In genomic region chr19:44812142-44812718, GRCh38 we compare ENCODE assay signal across 38 cellular contexts. TPM values are rescaled to one million over a fixed set of nuclear protein-coding genes. Genes with fewer than 3 reads are reported as not detected.
"Had no signal": no experiment of that assay in that cellular context is flagged by ENCODE, and none has a peak within 500 bp of the region (broad histone marks: within the 10 kb centered on the region; RNA-seq: fewer than 3 reads in every experiment).

No MANE protein-coding gene starts in this region.

- DNase-seq: activated B cell treated with CpG ODN at 0.5 μM for 24 hours; activated CD4-positive, alpha-beta memory T cell treated with anti-CD3 and anti-CD28 coated beads, Interleukin-2, amount 10 ng/mL, durations not matched to agents 7 days and 5 days; activated CD4-positive, alpha-beta T cell treated with anti-CD3 and anti-CD28 coated beads for 48 hours; activated CD4-positive, CD25-positive, alpha-beta regulatory T cell treated with anti-CD3 and anti-CD28 coated beads, Interleukin-2, amount 50 U/mL, for 72 hours; activated CD8-positive, alpha-beta memory T cell treated with anti-CD3 and anti-CD28 coated beads for 24 hours; activated CD8-positive, alpha-beta memory T cell treated with anti-CD3 and anti-CD28 coated beads, Interleukin-2, amount 10 ng/mL, durations not matched to agents 7 days and 5 days; activated CD8-positive, alpha-beta memory T cell treated with anti-CD3 and anti-CD28 coated beads, Interleukin-2, amount 50 U/mL, for 48 hours; activated effector memory CD4-positive, alpha-beta T cell treated with anti-CD3 and anti-CD28 coated beads, Interleukin-2, amount 50 U/mL, for 16 hours; activated naive CD4-positive, alpha-beta T cell; activated naive CD4-positive, alpha-beta T cell treated with anti-CD3 and anti-CD28 coated beads, Interleukin-2, amount 50 U/mL, for 16 hours; activated naive CD8-positive, alpha-beta T cell treated with anti-CD3 and anti-CD28 coated beads for 36 hours; activated T-cell treated with anti-CD3 and anti-CD28 coated beads, Interleukin-2, amount 50 U/mL, for 48 hours; amniotic stem cell; body of pancreas; MM.1S; MV-4-11; NCI-H1092; NCI-H1436 treated with DMSO at 0.1 percent for 48 hours; NCI-H1694 treated with DMSO at 0.1 percent for 48 hours; NCI-H2029; NCI-H2107; NCI-H2171; NCI-H510A; NCI-H748 treated with DMSO at 0.1 percent for 48 hours; NK-92 treated with Interleukin-12 subunit alpha and Interleukin-12 subunit beta, amount 100 ng/mL, for 24 hours; PC-3; Peyer's patch; Right ventricle myocardium superior; SW 1271; T-helper 1 cell; T-helper 2 cell; T-helper 9 cell had no signal

- H3K27me3 ChIP-seq: body of pancreas, breast epithelium, Peyer's patch had no signal

- H3K9ac ChIP-seq: KMS-11 had no signal

- H3K4me3 ChIP-seq: body of pancreas, breast epithelium, Peyer's patch had no signal

- ATAC-seq: activated CD8-positive, alpha-beta memory T cell treated with anti-CD3 and anti-CD28 coated beads, Interleukin-2, amount 10 ng/mL, durations not matched to agents 7 days and 5 days; activated T-helper 17 cell treated with anti-CD3 and anti-CD28 coated beads, Interleukin-2, amount 50 U/mL, for 72 hours; body of pancreas; PC-3 had no signal

- H3K36me3 ChIP-seq: breast epithelium, Peyer's patch had no signal

- H3K9me3 ChIP-seq: body of pancreas, breast epithelium, Peyer's patch had no signal

- H3K27ac ChIP-seq: body of pancreas, breast epithelium, KMS-11, Peyer's patch had no signal

- H3K4me2 ChIP-seq: KMS-11 had no signal

RNA-seq across cellular contexts. Expression of gene BCAM, which starts 3.3 kb away (rescaled TPM):
- total RNA-seq: activated B cell treated with CpG ODN at 0.5 μM for 24 hours; activated CD4-positive, alpha-beta memory T cell treated with anti-CD3 and anti-CD28 coated beads, Interleukin-2, amount 10 ng/mL, durations not matched to agents 7 days and 5 days; activated CD8-positive, alpha-beta memory T cell treated with anti-CD3 and anti-CD28 coated beads, Interleukin-2, amount 10 ng/mL, durations not matched to agents 7 days and 5 days; activated naive CD8-positive, alpha-beta T cell treated with anti-CD3 and anti-CD28 coated beads for 36 hours; activated T-helper 17 cell treated with anti-CD3 and anti-CD28 coated beads, Interleukin-2, amount 50 U/mL, for 72 hours had no signal

RNA-seq across cellular contexts. Expression of gene CBLC, which starts 34.5 kb away (rescaled TPM):
- total RNA-seq: activated B cell treated with CpG ODN at 0.5 μM for 24 hours; activated CD4-positive, alpha-beta memory T cell treated with anti-CD3 and anti-CD28 coated beads, Interleukin-2, amount 10 ng/mL, durations not matched to agents 7 days and 5 days; activated CD8-positive, alpha-beta memory T cell treated with anti-CD3 and anti-CD28 coated beads, Interleukin-2, amount 10 ng/mL, durations not matched to agents 7 days and 5 days; activated naive CD8-positive, alpha-beta T cell treated with anti-CD3 and anti-CD28 coated beads for 36 hours; activated T-helper 17 cell treated with anti-CD3 and anti-CD28 coated beads, Interleukin-2, amount 50 U/mL, for 72 hours; astrocyte; cardiac septum; LHCN-M2; Right ventricle myocardium superior had no signal
